Comparison of ENCODE assay signal across 15 cellular contexts in genomic region chr1:85396194-85396593, GRCh38.
"Had no signal": no experiment of that assay in that cellular context is flagged by ENCODE, and none has a peak within 500 bp of the region (broad histone marks: within the 10 kb centered on the region; RNA-seq: fewer than 3 reads in every experiment).

No MANE protein-coding gene starts in this region.

- H3K4me3 ChIP-seq: ascending aorta, right atrium auricular region, skin epidermis, tibial artery, uterus had no signal

- H3K4me3 Mint-ChIP-seq: activated B cell treated with CpG ODN at 0.5 μM for 24 hours had no signal

- H3K36me3 ChIP-seq: ascending aorta, right atrium auricular region, tibial artery, uterus had no signal

- H3K4me1 ChIP-seq: uterus had no signal

- DNase-seq: activated B cell treated with CpG ODN at 0.5 μM for 24 hours; activated CD4-positive, alpha-beta T cell treated with anti-CD3 and anti-CD28 coated beads, Interleukin-2, amount 50 U/mL, for 1 hour; activated CD8-positive, alpha-beta memory T cell treated with anti-CD3 and anti-CD28 coated beads for 24 hours; activated naive CD4-positive, alpha-beta T cell treated with Interleukin-2 at 50 U/mL for 16 hours; head of caudate nucleus; stimulated activated CD4-positive, alpha-beta T cell treated with anti-CD3 and anti-CD28 coated beads, Interleukin-15, amount 100 ng/mL, for 24 hours; stimulated activated CD4-positive, alpha-beta T cell treated with anti-CD3 and anti-CD28 coated beads, Interleukin-4, amount 100 ng/mL, for 24 hours; stimulated activated naive CD4-positive, alpha-beta T cell; tibial artery; uterus had no signal

- H3K27me3 Mint-ChIP-seq: activated B cell treated with CpG ODN at 0.5 μM for 24 hours, progenitor cell of endocrine pancreas had no signal

- H3K4me1 Mint-ChIP-seq: activated B cell treated with CpG ODN at 0.5 μM for 24 hours had no signal

- H3K9me3 ChIP-seq: ascending aorta, right atrium auricular region, tibial artery, uterus had no signal

- H3K9me3 Mint-ChIP-seq: activated B cell treated with CpG ODN at 0.5 μM for 24 hours had no signal

- H3K27ac Mint-ChIP-seq: activated B cell treated with CpG ODN at 0.5 μM for 24 hours, progenitor cell of endocrine pancreas had no signal

- H3K27ac ChIP-seq: ascending aorta, epithelial cell of prostate, right atrium auricular region, skin epidermis, tibial artery had no signal
